ENCODE assay signal across 1 cellular context in genomic region chr2:68115965-68116364, GRCh38.
TF ChIP-seq lines count a peak whose summit lies in the region.

No MANE protein-coding gene starts in this region.

TF ChIP-seq in liver, 16 proteins besides CTCF, POLR2A, EP300 and RAD21 (continued from another document):
- TF ChIP-seq, protein P1, sequence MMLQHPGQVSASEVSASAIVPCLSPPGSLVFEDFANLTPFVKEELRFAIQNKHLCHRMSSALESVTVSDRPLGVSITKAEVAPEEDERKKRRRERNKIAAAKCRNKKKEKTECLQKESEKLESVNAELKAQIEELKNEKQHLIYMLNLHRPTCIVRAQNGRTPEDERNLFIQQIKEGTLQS (IDR thresholded peaks at IDR 0.05), result no peak
- no peak for TF ChIP-seq EGR1 (IDR thresholded peaks at IDR 0.05; ENCODE audit: low read depth in 2 of 2)
- TF ChIP-seq, protein P2, sequence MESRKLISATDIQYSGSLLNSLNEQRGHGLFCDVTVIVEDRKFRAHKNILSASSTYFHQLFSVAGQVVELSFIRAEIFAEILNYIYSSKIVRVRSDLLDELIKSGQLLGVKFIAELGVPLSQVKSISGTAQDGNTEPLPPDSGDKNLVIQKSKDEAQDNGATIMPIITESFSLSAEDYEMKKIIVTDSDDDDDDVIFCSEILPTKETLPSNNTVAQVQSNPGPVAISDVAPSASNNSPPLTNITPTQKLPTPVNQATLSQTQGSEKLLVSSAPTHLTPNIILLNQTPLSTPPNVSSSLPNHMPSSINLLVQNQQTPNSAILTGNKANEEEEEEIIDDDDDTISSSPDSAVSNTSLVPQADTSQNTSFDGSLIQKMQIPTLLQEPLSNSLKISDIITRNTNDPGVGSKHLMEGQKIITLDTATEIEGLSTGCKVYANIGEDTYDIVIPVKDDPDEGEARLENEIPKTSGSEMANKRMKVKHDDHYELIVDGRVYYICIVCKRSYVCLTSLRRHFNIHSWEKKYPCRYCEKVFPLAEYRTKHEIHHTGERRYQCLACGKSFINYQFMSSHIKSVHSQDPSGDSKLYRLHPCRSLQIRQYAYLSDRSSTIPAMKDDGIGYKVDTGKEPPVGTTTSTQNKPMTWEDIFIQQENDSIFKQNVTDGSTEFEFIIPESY (IDR thresholded peaks at IDR 0.05), result peak; percentile 74
- peak; percentile 17 for TF ChIP-seq FOXA2 (IDR thresholded peaks at IDR 0.05)
- TF ChIP-seq RXRA (IDR thresholded peaks at IDR 0.05), result peak; percentile 62 to 72
TF ChIP-seq in liver: peak in this region for 10.
